ENCODE assay signal across 18 cellular contexts in genomic region chr15:33099213-33099612, GRCh38.
DNase-seq lines count a peak whose midpoint lies in the region; ATAC-seq, FAIRE-seq and TF ChIP-seq lines count a peak whose summit lies in the region.
"Had no signal": no experiment of that assay in that cellular context is flagged by ENCODE, and none has a peak within 500 bp of the region (broad histone marks: within the 10 kb centered on the region; RNA-seq: fewer than 3 reads in every experiment).

No MANE protein-coding gene starts in this region.

- DNase-seq in GM23248: no peak
- no peak for DNase-seq in HFFc6
- no peak for DNase-seq in bronchial epithelial cell (ENCODE audit: low read depth)
- no peak for DNase-seq in mesenchymal stem cell
- no peak for DNase-seq in naive thymus-derived CD4-positive, alpha-beta T cell
- DNase-seq in mesothelial cell of epicardium (ENCODE audit: low spot score in 2 of 2, unreplicated experiment in 2 of 2): no peak
- no peak for DNase-seq in NCI-H2029 (lab: John Stamatoyannopoulos, UW)
- DNase-seq in ovary: no peak
- DNase-seq: CD8-positive, alpha-beta T cell; COR-L47; GOT3; H9 had no signal

- H3K79me1 ChIP-seq in mesenchymal stem cell (replicated peaks; ENCODE audit: low read length, poor library complexity, severe bottlenecking): no peaks in the 10 kb centered on the region

- peak overlapping the region; percentile 14 for H4K8ac ChIP-seq in mesenchymal stem cell (ENCODE audit: low read length)

- H3K27me3 ChIP-seq in GM23248 (replicated peaks; ENCODE audit: insufficient read depth) (no peaks in the 10 kb centered on the region), bronchial epithelial cell (ENCODE audit: control insufficient read depth, insufficient read depth, low read length) (no peaks in the 10 kb centered on the region), mesenchymal stem cell (ENCODE audit: control insufficient read depth in 1 of 2, insufficient read depth in 1 of 2, low read length in 2 of 2) (no peaks in the 10 kb centered on the region), ovary (no peaks in the 10 kb centered on the region)
- no peaks in the 10 kb centered on the region for H3K27me3 ChIP-seq in naive thymus-derived CD4-positive, alpha-beta T cell (ENCODE audit: control insufficient read depth in 2 of 2, insufficient read depth in 2 of 2, low read length in 2 of 2)
- H3K27me3 ChIP-seq: BLaER1 treated with 17β-estradiol and CSF1 and Interleukin-3, amounts not matched to agents 10 nM and 100 nM had no signal

- H3K23ac ChIP-seq in mesenchymal stem cell (ENCODE audit: low read length in 2 of 2): no peak overlapping the region

- no peaks in the 10 kb centered on the region for H3K9me2 ChIP-seq in GM23248 (ENCODE audit: insufficient read depth)

- H3K9me3 ChIP-seq in GM23248 (ENCODE audit: low read depth): no peaks in the 10 kb centered on the region
- no peaks in the 10 kb centered on the region for H3K9me3 ChIP-seq in mesenchymal stem cell (ENCODE audit: control insufficient read depth, low read length)
- no peaks in the 10 kb centered on the region for H3K9me3 ChIP-seq in naive thymus-derived CD4-positive, alpha-beta T cell (ENCODE audit: control insufficient read depth in 2 of 3, low read length in 3 of 3)
- no peaks in the 10 kb centered on the region for H3K9me3 ChIP-seq in ovary

- H2BK120ac ChIP-seq in mesenchymal stem cell (ENCODE audit: low read depth, low read length): no peak overlapping the region

- no peak for TF ChIP-seq POLR2A in ovary (IDR thresholded peaks at IDR 0.05)

- H3K9ac ChIP-seq in GM23248: no peak overlapping the region
- no peak overlapping the region for H3K9ac ChIP-seq in mesenchymal stem cell (ENCODE audit: low read length)
- H3K9ac ChIP-seq: BLaER1 treated with 17β-estradiol and CSF1 and Interleukin-3, amounts not matched to agents 10 nM and 100 nM had no signal

- H4K91ac ChIP-seq in mesenchymal stem cell (ENCODE audit: low read length): no peak overlapping the region

- H3K27me3 Mint-ChIP-seq in HFFc6 (ENCODE audit: insufficient read depth): no peaks in the 10 kb centered on the region
- no peaks in the 10 kb centered on the region for H3K27me3 Mint-ChIP-seq in naive thymus-derived CD4-positive, alpha-beta T cell
- H3K27me3 Mint-ChIP-seq in mesothelial cell of epicardium (ENCODE audit: low read depth): peaks cover 17% of the 10 kb centered on the region

- H3K9me3 Mint-ChIP-seq in HFFc6 (no peaks in the 10 kb centered on the region), mesothelial cell of epicardium (peaks cover 4% of the 10 kb centered on the region)
- peaks cover 0 to 16% (median 0%) of the 10 kb centered on the region in 11 donors for H3K9me3 Mint-ChIP-seq in naive thymus-derived CD4-positive, alpha-beta T cell
- H3K9me3 Mint-ChIP-seq: CD8-positive, alpha-beta T cell had no signal

- no peaks in the 10 kb centered on the region for H3K79me2 ChIP-seq in GM23248 (ENCODE audit: insufficient read depth)

- H3K36me3 ChIP-seq in GM23248 (ENCODE audit: low read depth): no peaks in the 10 kb centered on the region
- no peaks in the 10 kb centered on the region for H3K36me3 ChIP-seq in bronchial epithelial cell (ENCODE audit: control insufficient read depth, insufficient read depth, low read length)
- H3K36me3 ChIP-seq in mesenchymal stem cell (ENCODE audit: control insufficient read depth in 1 of 2, insufficient read depth in 2 of 2, low read depth in 1 of 2, low read length in 2 of 2): no peaks in the 10 kb centered on the region
- no peaks in the 10 kb centered on the region for H3K36me3 ChIP-seq in naive thymus-derived CD4-positive, alpha-beta T cell (ENCODE audit: control insufficient read depth in 2 of 3, insufficient read depth in 3 of 3, low read length in 3 of 3)
- no peaks in the 10 kb centered on the region for H3K36me3 ChIP-seq in ovary

- H3K36me3 Mint-ChIP-seq in HFFc6 (ENCODE audit: low read depth) (peaks cover 6% of the 10 kb centered on the region; the same call in 1 of the 2 replicates), mesothelial cell of epicardium (no peaks in the 10 kb centered on the region)
- H3K36me3 Mint-ChIP-seq in naive thymus-derived CD4-positive, alpha-beta T cell: no peaks in the 10 kb centered on the region
- H3K36me3 Mint-ChIP-seq: CD8-positive, alpha-beta T cell had no signal

- peaks cover 29% of the 10 kb centered on the region for H3F3A ChIP-seq in GM23248 (ENCODE audit: insufficient read depth)

- in situ Hi-C loops in GM23248 (cut with MboI): no loop called here

- 88 to 92% methylated on average over 3 of the region's 3 CpGs for WGBS in GM23248 (ENCODE audit: low coverage in 1 of 2, low lambda C conversion rate in 2 of 2, missing lambda C conversion rate in 2 of 2), 2 experiments
- WGBS in mesenchymal stem cell: 90% methylated on average over 2 of the region's 3 CpGs
- 85 to 90% (median 90%) methylated on average over 3 of the region's 3 CpGs for WGBS in ovary, 3 donors

- H3K14ac ChIP-seq in mesenchymal stem cell (ENCODE audit: low read length in 2 of 2): no peak overlapping the region

- FAIRE-seq in bronchial epithelial cell (lab: Jason Lieb, UNC): peak; percentile 50
- FAIRE-seq: D721Med, G401.6, GM12891, HepG2 had no signal

- H3K4ac ChIP-seq in mesenchymal stem cell (ENCODE audit: low read depth in 1 of 2, low read length in 2 of 2): no peak overlapping the region

- H3K4me3 Mint-ChIP-seq in HFFc6: no peak overlapping the region
- H3K4me3 Mint-ChIP-seq in naive thymus-derived CD4-positive, alpha-beta T cell: no peak overlapping the region
- no peak overlapping the region for H3K4me3 Mint-ChIP-seq in mesothelial cell of epicardium
- H3K4me3 Mint-ChIP-seq: B cell; CD8-positive, alpha-beta T cell; H9 had no signal

- H3K27ac ChIP-seq in GM23248 (no peak overlapping the region), mesenchymal stem cell (ENCODE audit: low read length, poor library complexity, severe bottlenecking) (no peak overlapping the region), ovary (no peak overlapping the region)
- no peak overlapping the region for H3K27ac ChIP-seq in naive thymus-derived CD4-positive, alpha-beta T cell (ENCODE audit: low read depth, low read length)
- H3K27ac ChIP-seq: BLaER1 treated with 17β-estradiol and CSF1 and Interleukin-3, amounts not matched to agents 10 nM and 100 nM had no signal

- peak overlapping the region; percentile 16 for H2BK15ac ChIP-seq in mesenchymal stem cell (ENCODE audit: low read depth, poor library complexity, severe bottlenecking)

- no peak overlapping the region for H2AFZ ChIP-seq in GM23248
- no peak overlapping the region for H2AFZ ChIP-seq in mesenchymal stem cell (ENCODE audit: low read depth, low read length)

- no peak overlapping the region for H3K18ac ChIP-seq in mesenchymal stem cell (ENCODE audit: low read depth in 1 of 2, low read length in 2 of 2)

- peak overlapping the region; percentile 94 for H3K27ac Mint-ChIP-seq in HFFc6
- H3K27ac Mint-ChIP-seq in naive thymus-derived CD4-positive, alpha-beta T cell: no peak overlapping the region
- no peak overlapping the region for H3K27ac Mint-ChIP-seq in mesothelial cell of epicardium
- H3K27ac Mint-ChIP-seq: B cell; CD8-positive, alpha-beta T cell; H9 had no signal

- H3K4me1 ChIP-seq in GM23248 (ENCODE audit: insufficient read depth): peaks cover 41% of the 10 kb centered on the region
- peaks cover 3% of the 10 kb centered on the region for H3K4me1 ChIP-seq in mesenchymal stem cell (ENCODE audit: control insufficient read depth, insufficient read depth, low read depth, low read length)
- H3K4me1 ChIP-seq in naive thymus-derived CD4-positive, alpha-beta T cell (ENCODE audit: control insufficient read depth in 2 of 2, insufficient read depth in 2 of 2, low read length in 2 of 2): peaks cover 0 to 10% of the 10 kb centered on the region in 2 donors
- no peaks in the 10 kb centered on the region for H3K4me1 ChIP-seq in ovary (ENCODE audit: insufficient read depth)

- no peaks in the 10 kb centered on the region for H4K20me1 ChIP-seq in GM23248 (ENCODE audit: insufficient read depth)

- H3K4me3 ChIP-seq in GM23248 (no peak overlapping the region), bronchial epithelial cell (ENCODE audit: low read depth, low read length) (no peak overlapping the region), mesenchymal stem cell (ENCODE audit: insufficient read depth in 1 of 2, low read depth in 1 of 2, low read length in 2 of 2) (no peak overlapping the region), ovary (no peak overlapping the region)
- H3K4me3 ChIP-seq in naive thymus-derived CD4-positive, alpha-beta T cell (ENCODE audit: low read length): no peak overlapping the region
- H3K4me3 ChIP-seq: BLaER1 treated with 17β-estradiol and CSF1 and Interleukin-3, amounts not matched to agents 10 nM and 100 nM had no signal

- TF ChIP-seq EP300 in ovary (IDR thresholded peaks at IDR 0.05): no peak

- H3K4me2 ChIP-seq in GM23248 (ENCODE audit: unreplicated experiment) (peak overlapping the region; percentile 8), mesenchymal stem cell (ENCODE audit: low read length, poor library complexity, severe bottlenecking) (no peak overlapping the region)

- H2BK5ac ChIP-seq in mesenchymal stem cell (ENCODE audit: low read depth, low read length, poor library complexity, severe bottlenecking): no peak overlapping the region

- peak overlapping the region in 1 of 2 experiments; percentile 42 for H2BK12ac ChIP-seq in mesenchymal stem cell (ENCODE audit: low read length in 2 of 2)

- TF ChIP-seq CTCF in HFFc6 (IDR thresholded peaks at IDR 0.05): no peak
- TF ChIP-seq CTCF in bronchial epithelial cell (IDR thresholded peaks at IDR 0.05; ENCODE audit: insufficient read depth, low read length, severe bottlenecking): no peak
- TF ChIP-seq CTCF in mesothelial cell of epicardium (IDR thresholded peaks at IDR 0.05; ENCODE audit: unreplicated experiment): no peak
- TF ChIP-seq CTCF in ovary (IDR thresholded peaks at IDR 0.05): no peak

- intact Hi-C loops in naive thymus-derived CD4-positive, alpha-beta T cell (cut with micrococcal nuclease): no loop called here
- intact Hi-C loops in ovary (cut with DNase I): no loop called here

- H3K4me1 Mint-ChIP-seq in HFFc6 (ENCODE audit: low read depth) (peaks cover 90% of the 10 kb centered on the region), mesothelial cell of epicardium (no peaks in the 10 kb centered on the region)
- peaks cover 0 to 33% (median 9%) of the 10 kb centered on the region in 7 donors for H3K4me1 Mint-ChIP-seq in naive thymus-derived CD4-positive, alpha-beta T cell
- H3K4me1 Mint-ChIP-seq: B cell, H9 had no signal

- POLR2A ChIA-PET in naive thymus-derived CD4-positive, alpha-beta T cell (lab: Charles Lee): no interaction called here

- ATAC-seq in naive thymus-derived CD4-positive, alpha-beta T cell: no peak
- ATAC-seq: CD8-positive, alpha-beta T cell; HepG2 had no signal

- H2AK5ac ChIP-seq in mesenchymal stem cell (ENCODE audit: low read length, severe bottlenecking): no peak overlapping the region

- CTCF ChIA-PET in naive thymus-derived CD4-positive, alpha-beta T cell (lab: Charles Lee): interaction anchor here (0.6 kb wide), 1 partner anchor 137 kb away, joined by 4 read pairs; no protein-coding TSS in a partner anchor
